31 cellular contexts compared by ENCODE assay signal in the genomic region with DNA sequence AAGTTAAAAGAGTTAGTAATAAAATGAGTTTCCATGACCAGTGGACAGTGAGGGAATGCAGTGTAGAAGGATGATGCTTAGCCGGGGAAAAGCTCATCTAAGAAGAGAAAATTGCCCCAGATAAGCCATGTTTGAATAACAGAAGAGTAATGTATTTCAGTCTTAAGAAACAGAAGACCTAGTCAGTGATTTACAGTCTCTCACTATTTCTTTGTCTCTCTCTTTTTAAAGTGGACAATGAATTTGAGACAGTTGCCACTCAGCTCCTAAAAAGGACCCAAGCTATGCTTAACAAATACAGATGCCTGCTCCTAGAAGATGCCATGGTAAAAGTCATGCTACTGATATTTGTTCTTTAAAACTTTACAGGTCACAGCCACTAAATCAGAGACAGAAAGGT. TPM values are rescaled to one million over a fixed set of nuclear protein-coding genes. Genes with fewer than 3 reads are reported as not detected.
"Had no signal": no experiment of that assay in that cellular context is flagged by ENCODE, and none has a peak within 500 bp of the region (broad histone marks: within the 10 kb centered on the region; RNA-seq: fewer than 3 reads in every experiment).

No MANE protein-coding gene starts in this region.

- H3K4me1 ChIP-seq: colonic mucosa, esophagus muscularis mucosa, foreskin keratinocyte, gastrocnemius medialis, heart left ventricle had no signal

- ATAC-seq: activated CD4-positive, CD25-positive, alpha-beta regulatory T cell treated with anti-CD3 and anti-CD28 coated beads, Interleukin-2, amount 50 U/mL, for 24 hours; activated CD8-positive, alpha-beta T cell treated with anti-CD3 and anti-CD28 coated beads for 36 hours; activated T-cell treated with anti-CD3 and anti-CD28 coated beads, Interleukin-2, amount 50 U/mL, for 72 hours; foreskin keratinocyte; gastrocnemius medialis; heart left ventricle had no signal

- H3K9me3 ChIP-seq: colonic mucosa, esophagus muscularis mucosa, gastrocnemius medialis, heart left ventricle had no signal

- H3K4me3 ChIP-seq: colonic mucosa, esophagus muscularis mucosa, gastrocnemius medialis, heart left ventricle had no signal

- H3K27me3 ChIP-seq: brain microvascular endothelial cell, colonic mucosa, esophagus muscularis mucosa, foreskin keratinocyte, gastrocnemius medialis, heart left ventricle had no signal

- H3K27me3 Mint-ChIP-seq: activated B cell treated with CpG ODN at 0.5 μM for 24 hours; activated CD8-positive, alpha-beta T cell treated with anti-CD3 and anti-CD28 coated beads for 36 hours; activated naive CD8-positive, alpha-beta T cell had no signal

- H3K9me3 Mint-ChIP-seq: activated B cell treated with CpG ODN at 0.5 μM for 24 hours; activated CD8-positive, alpha-beta T cell treated with anti-CD3 and anti-CD28 coated beads for 36 hours; activated T-cell treated with anti-CD3 and anti-CD28 coated beads, Interleukin-2, amount 50 U/mL, for 72 hours; endodermal cell had no signal

- DNase-seq: activated B cell treated with CpG ODN at 0.5 μM for 24 hours; activated CD4-positive, alpha-beta T cell treated with anti-CD3 and anti-CD28 coated beads for 48 hours; activated CD4-positive, alpha-beta T cell treated with anti-CD3 and anti-CD28 coated beads, Interleukin-2, amount 50 U/mL, for 1 hour; activated CD4-positive, alpha-beta T cell treated with anti-CD3 and anti-CD28 coated beads, Interleukin-2, amount 50 U/mL, for 48 hours; activated CD8-positive, alpha-beta memory T cell treated with anti-CD3 and anti-CD28 coated beads for 24 hours; activated CD8-positive, alpha-beta T cell treated with anti-CD3 and anti-CD28 coated beads for 36 hours; activated effector memory CD4-positive, alpha-beta T cell treated with Interleukin-2 at 50 U/mL for 16 hours; activated gamma-delta T cell treated with Interleukin-2 at 50 U/mL for 16 hours; activated naive CD4-positive, alpha-beta T cell treated with anti-CD3 and anti-CD28 coated beads, Interleukin-2, amount 50 U/mL, for 16 hours; activated naive CD4-positive, alpha-beta T cell treated with Interleukin-2 at 50 U/mL for 16 hours; activated T-cell treated with anti-CD3 and anti-CD28 coated beads, Interleukin-2, amount 50 U/mL, for 72 hours; amniotic stem cell; anterior cingulate cortex; brain microvascular endothelial cell; caudate nucleus; cerebellar nuclear complex; colonic mucosa; effector CD8-positive, alpha-beta T cell; endodermal cell; glutamatergic neuron; heart left ventricle; T-helper 2 cell had no signal

- H3K27ac ChIP-seq: brain microvascular endothelial cell, colonic mucosa, esophagus muscularis mucosa, foreskin keratinocyte, gastrocnemius medialis, heart left ventricle had no signal

- H3K27ac Mint-ChIP-seq: activated B cell treated with CpG ODN at 0.5 μM for 24 hours; activated CD8-positive, alpha-beta T cell treated with anti-CD3 and anti-CD28 coated beads for 36 hours; activated naive CD8-positive, alpha-beta T cell; activated T-cell treated with anti-CD3 and anti-CD28 coated beads, Interleukin-2, amount 50 U/mL, for 72 hours; endodermal cell had no signal

- H3K4me1 Mint-ChIP-seq: activated B cell treated with CpG ODN at 0.5 μM for 24 hours, endodermal cell had no signal

- H3K4me3 Mint-ChIP-seq: activated B cell treated with CpG ODN at 0.5 μM for 24 hours; activated CD8-positive, alpha-beta T cell treated with anti-CD3 and anti-CD28 coated beads for 36 hours; activated naive CD8-positive, alpha-beta T cell; activated T-cell treated with anti-CD3 and anti-CD28 coated beads, Interleukin-2, amount 50 U/mL, for 72 hours; endodermal cell had no signal

RNA-seq across cellular contexts. Expression of gene PTCRA, which starts 55.8 kb away (rescaled TPM):
- total RNA-seq: activated B cell treated with CpG ODN at 0.5 μM for 24 hours; activated CD8-positive, alpha-beta T cell treated with anti-CD3 and anti-CD28 coated beads for 36 hours; activated T-cell treated with anti-CD3 and anti-CD28 coated beads, Interleukin-2, amount 50 U/mL, for 72 hours; astrocyte; colonic mucosa; dermis microvascular lymphatic vessel endothelial cell; endodermal cell; epithelial cell of proximal tubule; foreskin keratinocyte; gastrocnemius medialis; T-helper 1 cell treated with Interleukin-12 subunit alpha and Interleukin-12 subunit beta and Interleukin-4 antibody, amounts not matched to agents 30 ng/mL and 1 ng/mL, for 36 hours had no signal
- polyA plus RNA-seq: foreskin keratinocyte, heart left ventricle had no signal
